ENCODE assay signal across 8 cellular contexts in genomic region chr13:27362064-27362751, GRCh38.
DNase-seq lines count a peak whose midpoint lies in the region; ATAC-seq, FAIRE-seq and TF ChIP-seq lines count a peak whose summit lies in the region.

No MANE protein-coding gene starts in this region.

- 5 to 6% methylated on average over 36 of the region's 36 CpGs for WGBS in lower leg skin, 2 donors

- H3K4me3 ChIP-seq in dorsolateral prefrontal cortex (peak overlapping the region; percentile 20 to 77 (median 57)), lower leg skin (ENCODE audit: low read depth, poor library complexity, severe bottlenecking) (no peak overlapping the region)

- peak; percentile 93 for FAIRE-seq in GM18507 (lab: Jason Lieb, UNC)

- intact Hi-C loops in dorsolateral prefrontal cortex (cut with DNase I): loop anchor here (2.0 to 5.0 kb wide), 2 partner anchors 620 to 623 kb away; no protein-coding TSS in a partner anchor
- intact Hi-C loops in lower leg skin (cut with DNase I; ENCODE audit: low total_unique reads): loop anchor here (5.0 kb wide), 1 partner anchor 625 kb away; the partner anchor contains the start of gene URAD

- peak overlapping the region in 1 of 59 donors; percentile 35 for H3K27ac ChIP-seq in dorsolateral prefrontal cortex

- no peak for TF ChIP-seq POLR2A in lower leg skin (IDR thresholded peaks at IDR 0.05)

- in situ Hi-C loops in ACHN (cut with HindIII; ENCODE audit: low pct_ligation_motif_present, low pct_unique_long_range_greater_than_20kb, low sequenced_read_pairs): no loop called here

- peaks cover 0 to 7% (median 0%) of the 10 kb centered on the region in 45 donors for H3K27me3 ChIP-seq in dorsolateral prefrontal cortex

- peak; percentile 79 for ATAC-seq in HG03108 (IDR thresholded peaks at IDR 0.05; ENCODE audit: unreplicated experiment)

- TF ChIP-seq CTCF in dorsolateral prefrontal cortex (IDR thresholded peaks at IDR 0.05 in 54 of 56, conservative IDR thresholded peaks at IDR 0.05 in 2 of 56; ENCODE audit: low read depth in 1 of 56, partially characterized antibody in 56 of 56) (peak; percentile 63 to 99 (median 93)), lower leg skin (IDR thresholded peaks at IDR 0.05) (peak in 1 of 3 donors; percentile 41)

- DNase-seq in ACHN (peak; percentile 71), GM18507 (ENCODE audit: extremely low spot score, insufficient read length, low read depth) (peak; percentile 82), NCI-H524 (lab: John Stamatoyannopoulos, UW) (peak; percentile 90 to 92), dorsolateral prefrontal cortex (peak; percentile 81 to 90 (median 86)), lower leg skin (ENCODE audit: low spot score in 2 of 2) (peak; percentile 71 to 97)
- peak; percentile 67 to 69 for DNase-seq in activated CD4-positive, alpha-beta T cell treated with anti-CD3 and anti-CD28 coated beads, Interleukin-2, amount 50 U/mL, for 24 hours (ENCODE audit: low read depth in 1 of 2, low spot score in 1 of 2)
- peak; percentile 81 for DNase-seq in stimulated activated CD4-positive, alpha-beta T cell treated with anti-CD3 and anti-CD28 coated beads, Interleukin-4, amount 100 ng/mL, for 24 hours
